In the genomic region with DNA sequence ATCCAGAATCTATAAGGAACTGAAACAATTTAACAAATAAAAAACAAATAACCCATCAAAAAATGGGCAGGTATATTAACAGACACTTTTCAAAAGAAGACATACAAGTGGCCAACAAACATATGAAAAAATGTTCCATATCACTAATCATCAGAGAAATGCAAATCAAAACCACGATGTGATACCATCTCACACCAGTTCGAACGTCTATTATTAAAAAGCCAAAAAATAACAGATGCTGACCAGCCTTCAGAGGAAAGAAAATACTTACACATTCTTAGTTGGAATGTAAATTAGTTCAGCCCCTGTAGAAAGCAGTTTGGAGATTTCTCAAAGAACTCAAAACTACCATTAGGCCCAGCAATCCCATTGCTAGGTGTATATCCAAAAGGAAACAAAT, we compare ENCODE assay signal across 29 cellular contexts.
"Had no signal": no experiment of that assay in that cellular context is flagged by ENCODE, and none has a peak within 500 bp of the region (broad histone marks: within the 10 kb centered on the region; RNA-seq: fewer than 3 reads in every experiment).

No MANE protein-coding gene starts in this region.

- H3K27me3 ChIP-seq: MG63 had no signal

- H3K4me3 ChIP-seq: MG63 had no signal

- DNase-seq: Karpas-422, Kasumi-1, MG63, MM.1S, MV-4-11, NCI-H1048, NCI-H1092, NCI-H1092 treated with DMSO at 0.1 percent for 48 hours, NCI-H1105, NCI-H1105 treated with DMSO at 0.1 percent for 48 hours, NCI-H1417 treated with DMSO at 0.1 percent for 48 hours, NCI-H1436, NCI-H1436 treated with DMSO at 0.1 percent for 48 hours, NCI-H1694, NCI-H1694 treated with DMSO at 0.1 percent for 48 hours, NCI-H187, NCI-H187 treated with DMSO at 0.1 percent for 48 hours, NCI-H1930, NCI-H2029, NCI-H2171, NCI-H2171 treated with DMSO at 0.1 percent for 48 hours, NCI-H2227 treated with DMSO at 0.1 percent for 48 hours, NCI-H226, NCI-H446, NCI-H446 treated with DMSO at 0.1 percent for 48 hours, NCI-H510A, NCI-H510A treated with DMSO at 0.1 percent for 48 hours, NCI-H524, NCI-H524 treated with DMSO at 0.1 percent for 48 hours had no signal

- H3K36me3 ChIP-seq: MG63 had no signal

- H3K9me3 ChIP-seq: MG63 had no signal
